ENCODE assay signal across 9 cellular contexts in genomic region chr5:170100051-170100943, GRCh38. TPM values are rescaled to one million over a fixed set of nuclear protein-coding genes. Genes with fewer than 3 reads are reported as not detected.
DNase-seq lines count a peak whose midpoint lies in the region; TF ChIP-seq lines count a peak whose summit lies in the region.
"Had no signal": no experiment of that assay in that cellular context is flagged by ENCODE, and none has a peak within 500 bp of the region (broad histone marks: within the 10 kb centered on the region; RNA-seq: fewer than 3 reads in every experiment).

No MANE protein-coding gene starts in this region.

- H3K9me3 ChIP-seq in Karpas-422 (ENCODE audit: low read length) (no peaks in the 10 kb centered on the region; the same call in 1 of the 2 replicates), ovary (no peaks in the 10 kb centered on the region), tibial nerve (no peaks in the 10 kb centered on the region)

- TF ChIP-seq EP300 in ovary (IDR thresholded peaks at IDR 0.05) = no peak
- TF ChIP-seq EP300 in tibial nerve (IDR thresholded peaks at IDR 0.05) = no peak

- DNase-seq in NCI-H510A treated with DMSO at 0.1 percent for 48 hours (lab: John Stamatoyannopoulos, UW) (peak; percentile 73), NCI-H510A (lab: John Stamatoyannopoulos, UW) (no peak), Karpas-422 (peak; percentile 94), SIG-M5 treated with dmso at 0.1 percent for 504 hours (lab: John Stamatoyannopoulos, UW; ENCODE audit: unreplicated experiment) (peak; percentile 87), germinal center (ENCODE audit: low spot score) (peak; percentile 64), ovary (peak; percentile 36 to 80 (median 66)), tibial nerve (ENCODE audit: low spot score in 2 of 2) (peak; percentile 73 to 92)
- DNase-seq in activated gamma-delta T cell treated with anti-CD3 and anti-CD28 coated beads, Interleukin-2, amount 50 U/mL, for 16 hours (ENCODE audit: low read depth) = peak; percentile 52

- WGBS in ovary, 3 donors = 23 to 26% (median 24%) methylated on average over 13 of the region's 13 CpGs
- WGBS in tibial nerve, 2 donors = 29 to 32% methylated on average over 13 of the region's 13 CpGs

- H3K9me2 ChIP-seq in Karpas-422 (replicated peaks; ENCODE audit: insufficient read depth, low read length) = no peaks in the 10 kb centered on the region

- peak in 2 of 3 donors; percentile 31 to 42 for TF ChIP-seq CTCF in ovary (IDR thresholded peaks at IDR 0.05)
- peak; percentile 53 to 81 (median 65) for TF ChIP-seq CTCF in tibial nerve (IDR thresholded peaks at IDR 0.05)

- H2AFZ ChIP-seq in Karpas-422 (ENCODE audit: low read length) = no peak overlapping the region

- no peaks in the 10 kb centered on the region for H3K27me3 ChIP-seq in Karpas-422 (ENCODE audit: low read length)
- no peaks in the 10 kb centered on the region for H3K27me3 ChIP-seq in ovary
- no peaks in the 10 kb centered on the region for H3K27me3 ChIP-seq in tibial nerve

- peak overlapping the region; percentile 45; the same call in 1 of the 2 replicates for H3K27ac ChIP-seq in Karpas-422 (ENCODE audit: low read length)
- no peak overlapping the region for H3K27ac ChIP-seq in ovary
- no peak overlapping the region for H3K27ac ChIP-seq in tibial nerve

- no peaks in the 10 kb centered on the region for H3K36me3 ChIP-seq in Karpas-422 (ENCODE audit: insufficient read depth, low read length)
- H3K36me3 ChIP-seq in ovary = no peaks in the 10 kb centered on the region
- H3K36me3 ChIP-seq in tibial nerve = no peaks in the 10 kb centered on the region

- H3K4me1 ChIP-seq in Karpas-422 (ENCODE audit: low read length) (peaks cover 22% of the 10 kb centered on the region), ovary (ENCODE audit: insufficient read depth) (peaks cover 1% of the 10 kb centered on the region), tibial nerve (no peaks in the 10 kb centered on the region)

- H3K4me3 ChIP-seq in Karpas-422 (ENCODE audit: low read length) (no peak overlapping the region), ovary (no peak overlapping the region), tibial nerve (no peak overlapping the region)

- TF ChIP-seq POLR2A in ovary (IDR thresholded peaks at IDR 0.05) (no peak), tibial nerve (IDR thresholded peaks at IDR 0.05) (no peak)

- intact Hi-C loops in ovary (cut with DNase I) = no loop called here

- peak overlapping the region; percentile 35 for H3K4me2 ChIP-seq in Karpas-422 (ENCODE audit: low read depth, low read length, poor library complexity, severe bottlenecking)

- H4K20me1 ChIP-seq in Karpas-422 (ENCODE audit: insufficient read depth, low read depth, low read length) = no peaks in the 10 kb centered on the region

- no peaks in the 10 kb centered on the region for H3K79me2 ChIP-seq in Karpas-422 (ENCODE audit: low read length)

- H3K9ac ChIP-seq in Karpas-422 (ENCODE audit: low read length) = peak overlapping the region; percentile 16; the same call in 1 of the 2 replicates

RNA-seq across cellular contexts. Expression of gene FOXI1, which starts 5.4 kb away (rescaled TPM):
- 0.07 TPM in 1 of 2 replicates, not detected in the other for total RNA-seq in Karpas-422 (2014; rRNA removed; shearing (Covaris generic); ENCODE audit: low replicate concordance)
- total RNA-seq in ovary = not detected
- not detected for polyA plus RNA-seq in ovary
- total RNA-seq in tibial nerve = under 1 TPM in 1 of 4 donors, not detected in 3; 0.44 TPM
- total RNA-seq: subcutaneous adipose tissue had no signal
